8 cellular contexts compared by ENCODE assay signal in genomic region chr2:100260712-100261620, GRCh38.
DNase-seq lines count a peak whose midpoint lies in the region; ATAC-seq, FAIRE-seq and TF ChIP-seq lines count a peak whose summit lies in the region.

No MANE protein-coding gene starts in this region.

- H3K4me1 ChIP-seq in body of pancreas (no peaks in the 10 kb centered on the region), small intestine (ENCODE audit: control insufficient read depth in 2 of 2, insufficient read depth in 1 of 2, low read depth in 1 of 2, low read length in 1 of 2) (no peaks in the 10 kb centered on the region)

- H3K27me3 ChIP-seq in BJ (ENCODE audit: control insufficient read depth, insufficient read depth, low read length) (peaks cover 2% of the 10 kb centered on the region; the same call in 1 of the 2 replicates), body of pancreas (no peaks in the 10 kb centered on the region), small intestine (ENCODE audit: control insufficient read depth in 2 of 2, insufficient read depth in 2 of 2, low read length in 2 of 2) (no peaks in the 10 kb centered on the region)

- no peak for FAIRE-seq in small intestine (lab: Jason Lieb, UNC)

- CTCF ChIA-PET in BJ (lab: Yijun Ruan, JAX) = interaction anchor here (0.6 to 9.3 kb wide), 30 partner anchors 11 to 1424 kb away, joined by 3 to 224 read pairs (median 4); partner anchors contain the start of gene EIF5B

- intact Hi-C loops in body of pancreas (cut with DNase I) = loop anchor here (2.0 kb wide), 1 partner anchor 120 kb away; no protein-coding TSS in a partner anchor

- ATAC-seq in GM19351 (IDR thresholded peaks at IDR 0.05; ENCODE audit: unreplicated experiment) = peak; percentile 63
- peak; percentile 66 for ATAC-seq in body of pancreas
- no peak for ATAC-seq in HG03039 (IDR thresholded peaks at IDR 0.05; ENCODE audit: unreplicated experiment)
- no peak for ATAC-seq in GM21529 (IDR thresholded peaks at IDR 0.05; ENCODE audit: unreplicated experiment)

- no peak overlapping the region for H3K4me3 ChIP-seq in BJ (ENCODE audit: low read depth, low read length)
- H3K4me3 ChIP-seq in body of pancreas = no peak overlapping the region
- no peak overlapping the region for H3K4me3 ChIP-seq in small intestine (ENCODE audit: low read depth in 1 of 2, low read length in 2 of 2)

- 45 to 81% methylated on average over 12 to 15 of the region's 15 CpGs for WGBS in body of pancreas, 2 donors
- WGBS in small intestine, 3 donors = 74 to 76% (median 76%) methylated on average over 15 of the region's 15 CpGs

- H3K9me3 ChIP-seq in body of pancreas (no peaks in the 10 kb centered on the region), small intestine (ENCODE audit: control insufficient read depth, low read depth) (no peaks in the 10 kb centered on the region)

- no peaks in the 10 kb centered on the region for H3K36me3 ChIP-seq in BJ (ENCODE audit: control insufficient read depth, insufficient read depth, low read length)
- H3K36me3 ChIP-seq in body of pancreas (replicated peaks in 1 of 2; ENCODE audit: insufficient read depth in 1 of 2, low read depth in 2 of 2) = no peaks in the 10 kb centered on the region
- H3K36me3 ChIP-seq in small intestine (ENCODE audit: control insufficient read depth in 2 of 2, insufficient read depth in 2 of 2, low read length in 2 of 2) = no peaks in the 10 kb centered on the region

- no peak for TF ChIP-seq POLR2A in body of pancreas (IDR thresholded peaks at IDR 0.05)

- TF ChIP-seq CTCF in BJ (IDR thresholded peaks at IDR 0.05; ENCODE audit: insufficient read depth, low read depth, low read length) = peak; percentile 67
- peak in 6 of 7 experiments; percentile 29 to 69 (median 63) for TF ChIP-seq CTCF in body of pancreas (IDR thresholded peaks at IDR 0.05)

- POLR2A ChIA-PET in BJ (lab: Charles Lee) = no interaction called here

- DNase-seq in BJ (ENCODE audit: low read depth) (no peak), NCI-H345 (lab: John Stamatoyannopoulos, UW) (peak; percentile 71), body of pancreas (peak; percentile 62 to 67 (median 64)), hypothalamus (lab: John Stamatoyannopoulos, UW) (peak in 46 of 51 donors; percentile 4 to 83 (median 54)), small intestine (peak; percentile 31)

- H3K27ac ChIP-seq in body of pancreas (no peak overlapping the region), small intestine (ENCODE audit: low read depth in 1 of 2, low read length in 1 of 2) (no peak overlapping the region)

Comparison
In these comparisons a context has a peak if more than half of its experiments do, and no peak if none do; other contexts are left out.
1. ATAC-seq: peak in GM19351 (single experiment) and body of pancreas (single experiment); none in HG03039 (single experiment) and GM21529 (single experiment).